Comparison of ENCODE assay signal across 16 cellular contexts in genomic region chr16:6558133-6558532, GRCh38.
DNase-seq lines count a peak whose midpoint lies in the region; TF ChIP-seq lines count a peak whose summit lies in the region.
"Had no signal": no experiment of that assay in that cellular context is flagged by ENCODE, and none has a peak within 500 bp of the region (broad histone marks: within the 10 kb centered on the region; RNA-seq: fewer than 3 reads in every experiment).

No MANE protein-coding gene starts in this region.

- CTCF ChIA-PET in A673 (lab: Charles Lee) (no interaction called here), Caco-2 (lab: Charles Lee) (no interaction called here)

- intact Hi-C loops in A673 (cut with micrococcal nuclease; ENCODE audit: unreplicated experiment) (no loop called here), Caco-2 (cut with micrococcal nuclease; ENCODE audit: unreplicated experiment) (no loop called here)

- BruUV-seq in A673 (replicated peaks; lab: Mats Ljungman, UMichigan) (no TSS peak), Caco-2 (replicated peaks; lab: Mats Ljungman, UMichigan) (no TSS peak)

- H3K4me3 ChIP-seq in A673 (ENCODE audit: low read depth, low read length, poor library complexity, severe bottlenecking), result no peak overlapping the region
- H3K4me3 ChIP-seq in HUES6 (ENCODE audit: low read depth, low read length), result peak overlapping the region; percentile 31
- 0 out of 2 replicates have a peak overlapping the region, but pooled peaks have one; percentile 17 for H3K4me3 ChIP-seq in iPS-18c (ENCODE audit: insufficient read depth, low read depth, low read length)
- no peak overlapping the region for H3K4me3 ChIP-seq in Caco-2 (ENCODE audit: low read depth, low read length)
- H3K4me3 ChIP-seq: Peyer's patch had no signal

- H3K9me3 Mint-ChIP-seq in Caco-2 (ENCODE audit: unreplicated experiment), result no peaks in the 10 kb centered on the region

- H3K27me3 ChIP-seq in A673 (replicated peaks; ENCODE audit: insufficient read depth, low read depth, low read length, poor library complexity), result no peaks in the 10 kb centered on the region
- no peaks in the 10 kb centered on the region for H3K27me3 ChIP-seq in HUES6 (ENCODE audit: control insufficient read depth, insufficient read depth, low read length)
- no peaks in the 10 kb centered on the region for H3K27me3 ChIP-seq in Caco-2 (replicated peaks; ENCODE audit: control insufficient read depth, insufficient read depth, low read length)
- H3K27me3 ChIP-seq: Peyer's patch had no signal

- H3K27ac ChIP-seq in A673 (ENCODE audit: low read depth, low read length, poor library complexity, severe bottlenecking) (no peak overlapping the region), HUES6 (ENCODE audit: low read depth, low read length) (peak overlapping the region; percentile 18; the same call in 1 of the 2 replicates)
- H3K27ac ChIP-seq: Peyer's patch had no signal

- POLR2A ChIA-PET in A673 (lab: Charles Lee; ENCODE audit: low non-redundant PET) (no interaction called here), Caco-2 (lab: Charles Lee) (no interaction called here)

- no peak for TF ChIP-seq CTCF in A673 (conservative IDR thresholded peaks at IDR 0.05; ENCODE audit: low read depth, low read length)
- TF ChIP-seq CTCF in Caco-2 (IDR thresholded peaks at IDR 0.05; ENCODE audit: insufficient read depth in 1 of 2, low read depth in 1 of 2, low read length in 1 of 2, severe bottlenecking in 1 of 2, unreplicated experiment in 1 of 2), result no peak

- H3K27me3 Mint-ChIP-seq in Caco-2 (ENCODE audit: insufficient read depth, unreplicated experiment), result peaks cover 9% of the 10 kb centered on the region

- H3K4me3 Mint-ChIP-seq in Caco-2 (ENCODE audit: unreplicated experiment), result no peak overlapping the region

- H3K27ac Mint-ChIP-seq in Caco-2 (ENCODE audit: unreplicated experiment), result no peak overlapping the region

- no peaks in the 10 kb centered on the region for H3K4me1 ChIP-seq in A673 (ENCODE audit: insufficient read depth, low read length, poor library complexity, severe bottlenecking)
- H3K4me1 ChIP-seq in HUES6 (ENCODE audit: control insufficient read depth, insufficient read depth, low read length), result peaks cover 41% of the 10 kb centered on the region
- no peaks in the 10 kb centered on the region for H3K4me1 ChIP-seq in Caco-2
- H3K4me1 ChIP-seq: Peyer's patch had no signal

- peak overlapping the region; percentile 48 for H3K9ac ChIP-seq in HUES6 (ENCODE audit: low read length)

- no peaks in the 10 kb centered on the region for H3K36me3 ChIP-seq in A673 (ENCODE audit: insufficient read depth, low read length, poor library complexity, severe bottlenecking)
- H3K36me3 ChIP-seq in HUES6 (ENCODE audit: control insufficient read depth, insufficient read depth, low read length), result no peaks in the 10 kb centered on the region
- no peaks in the 10 kb centered on the region for H3K36me3 ChIP-seq in Caco-2 (ENCODE audit: control insufficient read depth, insufficient read depth, low read length)
- H3K36me3 ChIP-seq: Peyer's patch had no signal

- H3K9me3 ChIP-seq in A673 (ENCODE audit: low read depth, low read length, poor library complexity, severe bottlenecking) (no peaks in the 10 kb centered on the region), HUES6 (ENCODE audit: control insufficient read depth, insufficient read depth, low read depth, low read length) (no peaks in the 10 kb centered on the region), iPS-18c (ENCODE audit: control insufficient read depth, insufficient read depth, low read length) (no peaks in the 10 kb centered on the region), Caco-2 (no peaks in the 10 kb centered on the region)
- H3K9me3 ChIP-seq: Peyer's patch had no signal

- no peaks in the 10 kb centered on the region for H3K36me3 Mint-ChIP-seq in Caco-2 (ENCODE audit: insufficient read depth, unreplicated experiment)

- DNase-seq in A673 (ENCODE audit: low spot score), result peak; percentile 10
- DNase-seq in NCI-H748 (lab: John Stamatoyannopoulos, UW; ENCODE audit: unreplicated experiment), result peak; percentile 85
- DNase-seq in Caco-2, result no peak
- no peak for DNase-seq in NCI-H774 (lab: John Stamatoyannopoulos, UW)
- DNase-seq in HUDEP-2 (lab: John Stamatoyannopoulos, UW; ENCODE audit: unreplicated experiment in 76 of 76), result no peak
- DNase-seq in activated effector memory CD4-positive, alpha-beta T cell treated with Interleukin-2 at 50 U/mL for 16 hours, result no peak
- DNase-seq: C1 segment of cervical spinal cord, GDM1, IMR-90, Kasumi-1, NCI-H1105 treated with DMSO at 0.1 percent for 48 hours, NCI-H2081, Peyer's patch, SHP77 had no signal

- H3K4me1 Mint-ChIP-seq in Caco-2 (ENCODE audit: low read depth, unreplicated experiment), result no peaks in the 10 kb centered on the region

Comparison
In these comparisons a context has a peak if more than half of its experiments do, and no peak if none do; other contexts are left out.
1. DNase-seq: peak in A673 (single experiment) and NCI-H748 (single experiment); none in Caco-2 (0 of 2), NCI-H774 (single experiment), HUDEP-2 (0 of 76) and activated effector memory CD4-positive, alpha-beta T cell treated with Interleukin-2 at 50 U/mL for 16 hours (single experiment).
2. H3K4me3 ChIP-seq: peak in HUES6 (single experiment) and iPS-18c (single experiment); none in A673 (single experiment) and Caco-2 (single experiment).